In the genomic region with DNA sequence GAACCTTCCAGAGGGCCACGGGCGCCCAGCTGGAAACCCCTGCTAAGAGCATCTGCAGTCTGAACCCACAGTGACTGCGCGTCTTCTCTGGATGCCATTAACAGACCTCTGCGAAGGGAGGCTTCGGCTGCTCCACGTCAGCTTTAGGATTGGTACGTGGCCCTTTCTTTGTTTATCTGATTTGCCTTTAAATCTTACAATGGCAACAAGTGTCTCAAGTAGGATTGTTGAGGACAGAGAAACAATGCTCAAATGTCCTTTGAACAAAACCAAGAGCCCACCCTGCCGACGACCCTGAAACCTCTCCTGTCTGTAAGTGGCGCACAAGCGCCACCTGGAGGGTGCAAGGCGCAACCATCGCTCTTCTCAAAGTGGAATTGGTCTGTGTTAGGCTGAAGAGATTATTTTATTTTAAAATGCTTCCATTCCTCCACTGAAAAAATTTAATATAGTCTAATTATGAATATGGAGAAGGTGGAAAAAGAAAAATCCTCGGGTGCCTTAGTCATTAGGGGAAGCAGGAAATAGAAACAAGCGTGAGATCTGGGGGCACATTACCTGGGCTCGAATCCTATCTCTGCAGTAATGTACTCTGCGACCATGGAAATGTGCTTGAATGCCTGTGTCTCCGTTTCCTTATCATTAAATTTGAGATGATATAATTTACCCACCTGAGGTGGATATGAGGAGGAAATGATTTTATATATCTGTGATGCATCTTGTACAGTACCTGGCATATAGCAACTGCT, we compare ENCODE assay signal across 8 cellular contexts.
DNase-seq lines count a peak whose midpoint lies in the region; ATAC-seq and TF ChIP-seq lines count a peak whose summit lies in the region.

No MANE protein-coding gene starts in this region.

- H3K4me1 Mint-ChIP-seq in Calu3 (ENCODE audit: low read depth, unreplicated experiment) = no peaks in the 10 kb centered on the region
- H3K4me1 Mint-ChIP-seq in neural crest cell = peaks cover 12% of the 10 kb centered on the region

- peak; percentile 55 for ATAC-seq in GM21390 (IDR thresholded peaks at IDR 0.05; ENCODE audit: unreplicated experiment)

- no peaks in the 10 kb centered on the region for H3K9me3 Mint-ChIP-seq in Calu3 (ENCODE audit: low read depth, unreplicated experiment)
- H3K9me3 Mint-ChIP-seq in neural crest cell = no peaks in the 10 kb centered on the region

- H3K4me3 Mint-ChIP-seq in Calu3 (ENCODE audit: low read depth, unreplicated experiment) = no peak overlapping the region
- H3K4me3 Mint-ChIP-seq in neural crest cell = peak overlapping the region; percentile 85

- CTCF ChIA-PET in Calu3 (lab: Charles Lee) = no interaction called here

- intact Hi-C loops in Calu3 (cut with micrococcal nuclease; ENCODE audit: unreplicated experiment) = loop anchor here (1.0 to 10.0 kb wide), 3 partner anchors 130 to 838 kb away; no protein-coding TSS in a partner anchor

- no peak overlapping the region for H3K27ac Mint-ChIP-seq in Calu3 (ENCODE audit: unreplicated experiment)
- peak overlapping the region; percentile 76 for H3K27ac Mint-ChIP-seq in neural crest cell (ENCODE audit: unreplicated experiment)

- BruUV-seq in Calu3 (replicated peaks; lab: Mats Ljungman, UMichigan) = no TSS peak

- TF ChIP-seq CTCF in Calu3 (IDR thresholded peaks at IDR 0.05; ENCODE audit: unreplicated experiment) = peak; percentile 88
- TF ChIP-seq CTCF in neural crest cell (conservative IDR thresholded peaks at IDR 0.05) = peak; percentile 97

- H3K27me3 Mint-ChIP-seq in Calu3 (ENCODE audit: unreplicated experiment) = no peaks in the 10 kb centered on the region
- peaks cover 3% of the 10 kb centered on the region for H3K27me3 Mint-ChIP-seq in neural crest cell (ENCODE audit: low read depth)

- DNase-seq in Calu3 (peak; percentile 41), NCI-H1694 (lab: John Stamatoyannopoulos, UW) (peak; percentile 14), fibroblast of the conjunctiva (ENCODE audit: low read depth) (peak; percentile 13), neural crest cell (ENCODE audit: low read depth, low spot score) (peak; percentile 65), GM19240 (ENCODE audit: insufficient read length, low spot score) (no peak), NCI-H2107 (lab: John Stamatoyannopoulos, UW) (no peak)
- peak; percentile 63 for DNase-seq in activated CD8-positive, alpha-beta memory T cell treated with anti-CD3 and anti-CD28 coated beads for 24 hours

- H3K36me3 Mint-ChIP-seq in Calu3 (ENCODE audit: insufficient read depth, unreplicated experiment) (peaks cover 6% of the 10 kb centered on the region), neural crest cell (ENCODE audit: low read depth) (no peaks in the 10 kb centered on the region)

Comparison
In these comparisons a context has a peak if more than half of its experiments do, and no peak if none do; other contexts are left out.
1. DNase-seq: peak in Calu3 (single experiment), NCI-H1694 (single experiment), activated CD8-positive, alpha-beta memory T cell treated with anti-CD3 and anti-CD28 coated beads for 24 hours (single experiment), fibroblast of the conjunctiva (single experiment) and neural crest cell (single experiment); none in GM19240 (single experiment) and NCI-H2107 (single experiment).